Comparison of ENCODE assay signal across 19 cellular contexts in genomic region chr15:63349156-63349555, GRCh38. TPM values are rescaled to one million over a fixed set of nuclear protein-coding genes. Genes with fewer than 3 reads are reported as not detected.
DNase-seq lines count a peak whose midpoint lies in the region; ATAC-seq, FAIRE-seq and TF ChIP-seq lines count a peak whose summit lies in the region.
"Had no signal": no experiment of that assay in that cellular context is flagged by ENCODE, and none has a peak within 500 bp of the region (broad histone marks: within the 10 kb centered on the region; RNA-seq: fewer than 3 reads in every experiment).

No MANE protein-coding gene starts in this region.

- no peak for TF ChIP-seq EP300 in transverse colon (IDR thresholded peaks at IDR 0.05; ENCODE audit: low read depth)

- WGBS in transverse colon (ENCODE audit: low coverage in 1 of 2), 2 donors, result 82% methylated on average over 6 of the region's 6 CpGs; no CpG with 5 or more reads in 1 of the 2 donors

- in situ Hi-C loops in transverse colon (cut with MboI; ENCODE audit: low pct_ligation_motif_present in 1 of 4, low pct_unique_long_range_greater_than_20kb in 1 of 4, low sequenced_read_pairs in 3 of 4), result no loop called here

- TF ChIP-seq POLR2A in breast epithelium (IDR thresholded peaks at IDR 0.05), result no peak
- TF ChIP-seq POLR2A in transverse colon (IDR thresholded peaks at IDR 0.05), result no peak

- ATAC-seq in left cardiac atrium, result peak; percentile 9 to 54
- ATAC-seq: HCT116 had no signal

- no peak overlapping the region for H3K9ac ChIP-seq in kidney (ENCODE audit: low read length in 2 of 2)

- no peaks in the 10 kb centered on the region for H3K27me3 ChIP-seq in right atrium auricular region
- H3K27me3 ChIP-seq in breast epithelium, result no peaks in the 10 kb centered on the region
- H3K27me3 ChIP-seq in transverse colon, result no peaks in the 10 kb centered on the region
- H3K27me3 ChIP-seq: uterus had no signal

- FAIRE-seq in kidney (lab: Jason Lieb, UNC), result no peak
- FAIRE-seq: colon had no signal

- H3K36me3 ChIP-seq in right atrium auricular region, result no peaks in the 10 kb centered on the region
- H3K36me3 ChIP-seq in breast epithelium, result no peaks in the 10 kb centered on the region
- H3K36me3 ChIP-seq in kidney (ENCODE audit: control insufficient read depth in 1 of 2, insufficient read depth in 2 of 2, low read length in 2 of 2), result peaks cover 4 to 20% of the 10 kb centered on the region in 2 donors
- H3K36me3 ChIP-seq in transverse colon, result no peaks in the 10 kb centered on the region
- H3K36me3 ChIP-seq: uterus had no signal

- H3K4me1 ChIP-seq in right atrium auricular region, result peaks cover 0 to 44% of the 10 kb centered on the region in 2 donors
- H3K4me1 ChIP-seq in breast epithelium, result peaks cover 0 to 15% of the 10 kb centered on the region in 2 donors
- H3K4me1 ChIP-seq in kidney (ENCODE audit: control insufficient read depth in 1 of 2, insufficient read depth in 1 of 2, low read depth in 1 of 2, low read length in 2 of 2), result peaks cover 40 to 44% of the 10 kb centered on the region in 2 donors
- H3K4me1 ChIP-seq in transverse colon, result peaks cover 0 to 64% (median 41%) of the 10 kb centered on the region in 4 donors

- no peak overlapping the region for H3K4me3 ChIP-seq in right atrium auricular region
- H3K4me3 ChIP-seq in breast epithelium, result no peak overlapping the region
- H3K4me3 ChIP-seq in kidney (ENCODE audit: low read length in 2 of 2), result no peak overlapping the region
- no peak overlapping the region for H3K4me3 ChIP-seq in transverse colon
- H3K4me3 ChIP-seq: lung, uterus had no signal

- intact Hi-C loops in left cardiac atrium (cut with DNase I) (no loop called here), breast epithelium (cut with DNase I; ENCODE audit: low total_unique reads) (no loop called here), kidney (cut with DNase I) (no loop called here), transverse colon (cut with DNase I; ENCODE audit: low total_unique reads) (no loop called here)

- no peaks in the 10 kb centered on the region for H3K9me3 ChIP-seq in right atrium auricular region
- no peaks in the 10 kb centered on the region for H3K9me3 ChIP-seq in breast epithelium
- no peaks in the 10 kb centered on the region for H3K9me3 ChIP-seq in kidney (ENCODE audit: control insufficient read depth in 1 of 2, low read length in 2 of 2)
- H3K9me3 ChIP-seq in transverse colon, result no peaks in the 10 kb centered on the region
- H3K9me3 ChIP-seq: uterus had no signal

- TF ChIP-seq CTCF in right atrium auricular region (IDR thresholded peaks at IDR 0.05) (no peak), breast epithelium (IDR thresholded peaks at IDR 0.05) (no peak), kidney (IDR thresholded peaks at IDR 0.05; ENCODE audit: borderline replicate concordance, extremely low read depth, insufficient read depth) (no peak), transverse colon (IDR thresholded peaks at IDR 0.05) (no peak)

- DNase-seq in left cardiac atrium (no peak), right atrium auricular region (ENCODE audit: low spot score) (no peak), breast epithelium (ENCODE audit: low spot score in 2 of 2) (no peak), kidney (no peak), transverse colon (no peak), DMS53 treated with DMSO at 0.1 percent for 48 hours (lab: John Stamatoyannopoulos, UW; ENCODE audit: unreplicated experiment) (no peak), NCI-H1048 (lab: John Stamatoyannopoulos, UW) (no peak)
- DNase-seq in stimulated activated naive CD4-positive, alpha-beta T cell (lab: John Stamatoyannopoulos, UW), result no peak
- DNase-seq: activated CD8-positive, alpha-beta memory T cell treated with anti-CD3 and anti-CD28 coated beads, Interleukin-2, amount 50 U/mL, for 4 hours; activated gamma-delta T cell treated with Interleukin-2 at 50 U/mL for 16 hours; CD8-positive, alpha-beta memory T cell; naive thymus-derived CD4-positive, alpha-beta T cell; NCI-H1436 treated with DMSO at 0.1 percent for 48 hours; stimulated activated CD4-positive, alpha-beta T cell treated with anti-CD3 and anti-CD28 coated beads, Interleukin-15, amount 100 ng/mL, for 24 hours; stimulated activated naive CD4-positive, alpha-beta T cell treated with Interleukin-2 at 50 U/mL for 16 hours; uterus had no signal

- H3K27ac ChIP-seq in right atrium auricular region (peak overlapping the region in 1 of 2 donors; percentile 51), breast epithelium (peak overlapping the region; percentile 77), kidney (ENCODE audit: low read depth in 2 of 2, low read length in 2 of 2) (peak overlapping the region; percentile 54 to 59), transverse colon (peak overlapping the region; percentile 34 to 61 (median 58))

RNA-seq across cellular contexts. Expression of gene CA12, which starts 32.5 kb away (rescaled TPM):
- total RNA-seq in left cardiac atrium (1 to 10 TPM; 2.3 to 5.4 TPM), right atrium auricular region (1 to 10 TPM; 1.3 to 5.5 TPM), breast epithelium (10 to 100 TPM; 11.7 to 64.5 (median 61.9) TPM), kidney (237 TPM), transverse colon (100 to 1,000 TPM; 121 to 392 (median 329) TPM)
- 242 TPM for polyA plus RNA-seq in kidney (ENCODE audit: insufficient read depth, low read depth, low replicate concordance)
- total RNA-seq: CD8-positive, alpha-beta memory T cell had no signal
- polyA plus RNA-seq: naive thymus-derived CD4-positive, alpha-beta T cell had no signal
